Comparison of ENCODE assay signal across 9 cellular contexts in genomic region chr16:74407362-74407705, GRCh38. TPM values are rescaled to one million over a fixed set of nuclear protein-coding genes. Genes with fewer than 3 reads are reported as not detected.
DNase-seq lines count a peak whose midpoint lies in the region; ATAC-seq and TF ChIP-seq lines count a peak whose summit lies in the region.
"Not testable (repeated sequence)": the region's sequence is repeated elsewhere in the genome, so short reads cannot be mapped to it uniquely, and the experiment has no call there.
"Had no signal": no experiment of that assay in that cellular context is flagged by ENCODE, and none has a peak within 500 bp of the region (broad histone marks: within the 10 kb centered on the region; RNA-seq: fewer than 3 reads in every experiment).

No MANE protein-coding gene starts in this region.

- not testable (repeated sequence) for DNase-seq in H7; adipocyte (ENCODE audit: low read depth); left lobe of liver (ENCODE audit: low spot score); natural killer cell treated with Interleukin-12 subunit alpha and Interleukin-12 subunit beta and Interleukin-15 and Interleukin-18, amount 100 ng/mL, for 72 hours (ENCODE audit: low spot score)
- peak; percentile 67 for DNase-seq in endodermal cell
- DNase-seq in heart left ventricle: peak in 4 of 5 donors; percentile 24 to 80 (median 54)
- DNase-seq in vagina (ENCODE audit: extremely low spot score in 2 of 2): peak in 1 of 2 donors; percentile 77

- not testable (repeated sequence) for TF ChIP-seq POLR2A in heart left ventricle (IDR thresholded peaks at IDR 0.05); vagina (IDR thresholded peaks at IDR 0.05)

- ATAC-seq in heart left ventricle (peak; percentile 23 to 64 (median 50)), left lobe of liver (peak; percentile 56)
- ATAC-seq in natural killer cell treated with Interleukin-12 subunit alpha and Interleukin-12 subunit beta and Interleukin-15 and Interleukin-18, amount 100 ng/mL, for 72 hours: peak; percentile 6 to 37

- intact Hi-C loops in heart left ventricle (cut with DNase I); vagina (cut with DNase I): not testable (repeated sequence)

- not testable (repeated sequence) for H3K9me3 Mint-ChIP-seq in endodermal cell; natural killer cell treated with Interleukin-12 subunit alpha and Interleukin-12 subunit beta and Interleukin-15 and Interleukin-18, amount 100 ng/mL, for 72 hours

- H3K4me3 ChIP-seq in H7 (ENCODE audit: insufficient read depth, low read depth, low read length): peak overlapping the region; percentile 30
- H3K4me3 ChIP-seq in adipocyte (ENCODE audit: low read length): peak overlapping the region; percentile 66
- not testable (repeated sequence) for H3K4me3 ChIP-seq in endodermal cell (ENCODE audit: low read length)
- H3K4me3 ChIP-seq in heart left ventricle: peak overlapping the region in 11 of 12 donors; percentile 40 to 63 (median 55)
- peak overlapping the region; percentile 46 for H3K4me3 ChIP-seq in skeletal muscle satellite cell (ENCODE audit: low read length)
- H3K4me3 ChIP-seq in vagina: peak overlapping the region; percentile 43 to 46

- H3K27me3 ChIP-seq in H7 (ENCODE audit: control insufficient read depth, insufficient read depth, low read length); adipocyte (replicated peaks; ENCODE audit: control insufficient read depth, insufficient read depth, low read length); endodermal cell (ENCODE audit: control insufficient read depth, insufficient read depth, low read length, poor library complexity, severe bottlenecking); heart left ventricle; skeletal muscle satellite cell (ENCODE audit: control insufficient read depth, insufficient read depth, low read length); vagina: not testable (repeated sequence)

- H3K9ac ChIP-seq in adipocyte (ENCODE audit: low read length) (peak overlapping the region; percentile 79), skeletal muscle satellite cell (ENCODE audit: low read depth, low read length) (peak overlapping the region; percentile 54)
- H3K9ac ChIP-seq in endodermal cell (ENCODE audit: extremely low read depth, low read length, poor library complexity, severe bottlenecking): not testable (repeated sequence)

- H3K4me1 Mint-ChIP-seq in endodermal cell; natural killer cell treated with Interleukin-12 subunit alpha and Interleukin-12 subunit beta and Interleukin-15 and Interleukin-18, amount 100 ng/mL, for 72 hours (ENCODE audit: low read depth in 2 of 2): not testable (repeated sequence)

- H3K27ac Mint-ChIP-seq in endodermal cell; natural killer cell treated with Interleukin-12 subunit alpha and Interleukin-12 subunit beta and Interleukin-15 and Interleukin-18, amount 100 ng/mL, for 72 hours: not testable (repeated sequence)

- not testable (repeated sequence) for H3K36me3 ChIP-seq in H7 (replicated peaks; ENCODE audit: control insufficient read depth, insufficient read depth, low read length); adipocyte (ENCODE audit: control insufficient read depth, insufficient read depth, low read length, severe bottlenecking); endodermal cell (ENCODE audit: control insufficient read depth, insufficient read depth, low read length); heart left ventricle; skeletal muscle satellite cell (ENCODE audit: insufficient read depth, low read length); vagina

- not testable (repeated sequence) for H3K27ac ChIP-seq in endodermal cell (ENCODE audit: low read depth, low read length)
- H3K27ac ChIP-seq in heart left ventricle (peak overlapping the region; percentile 66 to 90 (median 79)), vagina (peak overlapping the region; percentile 74)

- H3K27me3 Mint-ChIP-seq in endodermal cell (ENCODE audit: insufficient read depth); natural killer cell treated with Interleukin-12 subunit alpha and Interleukin-12 subunit beta and Interleukin-15 and Interleukin-18, amount 100 ng/mL, for 72 hours: not testable (repeated sequence)

- H3K9me3 ChIP-seq in adipocyte (ENCODE audit: control insufficient read depth, low read length); endodermal cell (ENCODE audit: control insufficient read depth, low read length); heart left ventricle; skeletal muscle satellite cell (replicated peaks; ENCODE audit: low read length); vagina: not testable (repeated sequence)

- TF ChIP-seq CTCF in endodermal cell (conservative IDR thresholded peaks at IDR 0.05); heart left ventricle (IDR thresholded peaks at IDR 0.05); vagina (IDR thresholded peaks at IDR 0.05): not testable (repeated sequence)

- H3K4me3 Mint-ChIP-seq in endodermal cell: peak overlapping the region; percentile 43
- peak overlapping the region; percentile 47 for H3K4me3 Mint-ChIP-seq in natural killer cell treated with Interleukin-12 subunit alpha and Interleukin-12 subunit beta and Interleukin-15 and Interleukin-18, amount 100 ng/mL, for 72 hours

- WGBS in endodermal cell (ENCODE audit: insufficient coverage in 1 of 2, insufficient read length in 1 of 2), 2 experiments: 47% methylated on average over 7 of the region's 23 CpGs; no CpG with 5 or more reads in 1 of the 2 experiments
- 17 to 27% (median 23%) methylated on average over 13 to 15 of the region's 23 CpGs; no CpG with 5 or more reads in 1 of the 4 donors for WGBS in heart left ventricle, 4 donors

- H3K4me2 ChIP-seq in skeletal muscle satellite cell (ENCODE audit: low read length): peak overlapping the region; percentile 68

- H3K36me3 Mint-ChIP-seq in endodermal cell (ENCODE audit: low read depth); natural killer cell treated with Interleukin-12 subunit alpha and Interleukin-12 subunit beta and Interleukin-15 and Interleukin-18, amount 100 ng/mL, for 72 hours: not testable (repeated sequence)

- not testable (repeated sequence) for H3K4me1 ChIP-seq in adipocyte (ENCODE audit: control insufficient read depth, insufficient read depth, low read length); endodermal cell (ENCODE audit: control insufficient read depth, insufficient read depth, low read length); heart left ventricle; skeletal muscle satellite cell (ENCODE audit: control insufficient read depth, insufficient read depth, low read length); vagina

RNA-seq across cellular contexts. Expression of gene CLEC18B, which starts 13.9 kb away (rescaled TPM):
- total RNA-seq in H7 (2014; rRNA removed; shearing (Covaris generic)): 0.55 TPM in 1 of 2 replicates, not detected in the other
- total RNA-seq in endodermal cell (not detected), heart left ventricle (1 to 10 TPM in 1 of 9 donors, under 1 TPM in 3, not detected in 5; 0.14 to 1.5 (median 0.44) TPM), left lobe of liver (1.1 TPM), vagina (6.4 TPM)
- polyA plus RNA-seq in endodermal cell (2013, experiment 1 of 2): 65.1 TPM
- 73.1 TPM for polyA plus RNA-seq in endodermal cell (2013, experiment 2 of 2)
- under 1 TPM; 0.25 to 0.30 TPM for polyA plus RNA-seq in heart left ventricle
- 1 to 10 TPM; 1.4 to 2.2 TPM for total RNA-seq in natural killer cell treated with Interleukin-12 subunit alpha and Interleukin-12 subunit beta and Interleukin-15 and Interleukin-18, amount 100 ng/mL, for 72 hours
- total RNA-seq in skeletal muscle satellite cell (2012; rRNA removed): 0.44 and 0.51 TPM in 2 replicates
- total RNA-seq: pulmonary artery endothelial cell had no signal

RNA-seq across cellular contexts. Expression of gene NPIPB15, which starts 31.2 kb away (rescaled TPM):
- total RNA-seq in H7 (2014; rRNA removed; shearing (Covaris generic)): not detected in 2 replicates
- total RNA-seq in endodermal cell: 1 to 10 TPM in 1 of 2 donors, under 1 TPM in 1; 0.89 to 7.2 TPM
- polyA plus RNA-seq in endodermal cell (2013, experiment 1 of 2): 7.3 TPM
- polyA plus RNA-seq in endodermal cell (2013, experiment 2 of 2): 7.4 TPM
- 1 to 10 TPM in 6 of 9 donors, under 1 TPM in 1, not detected in 2; 0.72 to 2.9 (median 1.6) TPM for total RNA-seq in heart left ventricle
- 1 to 10 TPM; 1.9 to 3.4 TPM for polyA plus RNA-seq in heart left ventricle
- total RNA-seq in left lobe of liver: 0.38 TPM
- 1 to 10 TPM; 2.5 to 8.0 TPM for total RNA-seq in natural killer cell treated with Interleukin-12 subunit alpha and Interleukin-12 subunit beta and Interleukin-15 and Interleukin-18, amount 100 ng/mL, for 72 hours
- total RNA-seq in skeletal muscle satellite cell (2012; rRNA removed): 0.25 and 0.44 TPM in 2 replicates
- total RNA-seq in vagina: not detected
